1 cellular context compared by ENCODE assay signal in the genomic region with DNA sequence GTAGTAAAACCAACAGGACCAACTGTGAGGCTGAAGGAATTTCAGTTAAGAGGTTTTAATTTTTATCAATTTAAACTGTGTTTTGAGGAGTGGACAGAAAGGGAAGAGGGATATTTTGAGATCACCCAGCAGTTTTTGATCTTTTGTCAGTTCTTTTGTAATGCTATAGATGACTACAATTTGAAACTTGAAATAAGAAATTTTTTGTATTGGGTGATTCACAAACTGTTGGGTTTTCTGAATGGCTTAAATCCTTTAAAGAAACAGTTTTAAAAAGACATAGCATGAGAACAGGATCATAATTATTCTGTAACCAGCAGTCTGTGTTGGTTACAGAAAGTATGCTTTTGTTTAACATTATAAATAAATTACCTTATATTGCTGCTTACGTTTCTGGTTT.
TF ChIP-seq lines count a peak whose summit lies in the region.

No MANE protein-coding gene starts in this region.

TF ChIP-seq in GM12878, 131 proteins besides CTCF, POLR2A, EP300 and RAD21:
- no peak for TF ChIP-seq SP1 (IDR thresholded peaks at IDR 0.05; ENCODE audit: low read depth, low read length)
- no peak for TF ChIP-seq IKZF2 (IDR thresholded peaks at IDR 0.05)
- TF ChIP-seq HDGF (IDR thresholded peaks at IDR 0.05), result no peak
- TF ChIP-seq CHD2 (IDR thresholded peaks at IDR 0.05; ENCODE audit: borderline replicate concordance, low read depth, low read length), result no peak
- TF ChIP-seq ETV6 (conservative IDR thresholded peaks at IDR 0.05 in 1 of 2, IDR thresholded peaks at IDR 0.05 in 1 of 2; ENCODE audit: borderline replicate concordance in 1 of 2, low read depth in 1 of 2), result no peak
- TF ChIP-seq, protein P1, sequence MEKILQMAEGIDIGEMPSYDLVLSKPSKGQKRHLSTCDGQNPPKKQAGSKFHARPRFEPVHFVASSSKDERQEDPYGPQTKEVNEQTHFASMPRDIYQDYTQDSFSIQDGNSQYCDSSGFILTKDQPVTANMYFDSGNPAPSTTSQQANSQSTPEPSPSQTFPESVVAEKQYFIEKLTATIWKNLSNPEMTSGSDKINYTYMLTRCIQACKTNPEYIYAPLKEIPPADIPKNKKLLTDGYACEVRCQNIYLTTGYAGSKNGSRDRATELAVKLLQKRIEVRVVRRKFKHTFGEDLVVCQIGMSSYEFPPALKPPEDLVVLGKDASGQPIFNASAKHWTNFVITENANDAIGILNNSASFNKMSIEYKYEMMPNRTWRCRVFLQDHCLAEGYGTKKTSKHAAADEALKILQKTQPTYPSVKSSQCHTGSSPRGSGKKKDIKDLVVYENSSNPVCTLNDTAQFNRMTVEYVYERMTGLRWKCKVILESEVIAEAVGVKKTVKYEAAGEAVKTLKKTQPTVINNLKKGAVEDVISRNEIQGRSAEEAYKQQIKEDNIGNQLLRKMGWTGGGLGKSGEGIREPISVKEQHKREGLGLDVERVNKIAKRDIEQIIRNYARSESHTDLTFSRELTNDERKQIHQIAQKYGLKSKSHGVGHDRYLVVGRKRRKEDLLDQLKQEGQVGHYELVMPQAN (conservative IDR thresholded peaks at IDR 0.05), result no peak
- TF ChIP-seq RCOR1 (conservative IDR thresholded peaks at IDR 0.05; ENCODE audit: low read depth, low read length), result no peak
- no peak for TF ChIP-seq ATF7 (IDR thresholded peaks at IDR 0.05; ENCODE audit: low read depth)
- TF ChIP-seq ZNF24 (IDR thresholded peaks at IDR 0.05), result no peak
